Comparison of ENCODE assay signal across 27 cellular contexts in the genomic region with DNA sequence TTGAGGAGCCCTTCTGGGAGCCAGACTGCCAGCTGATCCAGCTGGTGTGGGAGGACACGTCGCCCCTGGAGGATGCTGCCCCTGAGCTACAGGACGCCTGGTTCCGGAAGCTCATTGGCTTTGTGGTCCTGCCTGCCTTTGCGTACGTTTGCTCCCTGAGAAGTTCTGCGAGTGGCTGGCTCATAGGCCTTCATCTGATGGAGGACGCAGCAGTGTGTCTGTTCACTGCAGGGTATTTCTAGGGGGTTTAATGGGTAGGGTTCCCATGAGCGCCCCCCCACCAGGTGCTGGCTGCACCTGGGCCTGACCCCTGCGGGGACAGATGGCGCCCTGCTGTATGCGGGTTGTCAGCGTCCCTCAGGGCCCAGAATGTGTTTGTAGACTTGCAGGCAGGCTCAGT. TPM values are rescaled to one million over a fixed set of nuclear protein-coding genes. Genes with fewer than 3 reads are reported as not detected.
DNase-seq lines count a peak whose midpoint lies in the region; ATAC-seq and TF ChIP-seq lines count a peak whose summit lies in the region.
"Had no signal": no experiment of that assay in that cellular context is flagged by ENCODE, and none has a peak within 500 bp of the region (broad histone marks: within the 10 kb centered on the region; RNA-seq: fewer than 3 reads in every experiment).

No MANE protein-coding gene starts in this region.

- TF ChIP-seq POLR2A in spleen (IDR thresholded peaks at IDR 0.05), result no peak

- H4K20me1 ChIP-seq in BLaER1 treated with 17β-estradiol and CSF1 and Interleukin-3, amounts not matched to agents 10 nM and 100 nM, result peaks cover 0 to 9% (median 0%) of the 10 kb centered on the region in 11 experiments; a peak in 3 of 22 replicates

- H3K27me3 ChIP-seq in BLaER1 treated with 17β-estradiol and CSF1 and Interleukin-3, amounts not matched to agents 10 nM and 100 nM, result peaks cover 0 to 7% (median 0%) of the 10 kb centered on the region in 11 experiments; a peak in 1 of 22 replicates
- H3K27me3 ChIP-seq in left lung, result peaks cover 0 to 15% of the 10 kb centered on the region in 2 donors
- peaks cover 0 to 7% (median 0%) of the 10 kb centered on the region in 7 donors for H3K27me3 ChIP-seq in spleen (replicated peaks in 1 of 7)

- ATAC-seq in activated B cell treated with CpG ODN at 0.5 μM for 24 hours (ENCODE audit: low read depth) (no peak), left lung (no peak), HG03342 (IDR thresholded peaks at IDR 0.05; ENCODE audit: unreplicated experiment) (no peak), GM21390 (IDR thresholded peaks at IDR 0.05; ENCODE audit: unreplicated experiment) (no peak)
- ATAC-seq: HCT116, K562 had no signal

- no peak overlapping the region for H3K4me3 ChIP-seq in BLaER1 treated with 17β-estradiol and CSF1 and Interleukin-3, amounts not matched to agents 10 nM and 100 nM
- H3K4me3 ChIP-seq in left lung (no peak overlapping the region), spleen (no peak overlapping the region)
- H3K4me3 ChIP-seq: K562, SK-N-MC had no signal

- DNase-seq in activated B cell treated with CpG ODN at 0.5 μM for 24 hours, result no peak
- DNase-seq in left lung, result peak; percentile 24 to 40
- peak; percentile 68 for DNase-seq in spleen
- DNase-seq in DMS153 treated with DMSO at 0.1 percent for 48 hours (lab: John Stamatoyannopoulos, UW; ENCODE audit: unreplicated experiment), result no peak
- DNase-seq: C1 segment of cervical spinal cord; CD8-positive, alpha-beta memory T cell; DMS 273 treated with DMSO at 0.1 percent for 48 hours; DMS79 treated with DMSO at 0.1 percent for 48 hours; GF-D8; Kasumi-1; NCI-H1092 treated with DMSO at 0.1 percent for 48 hours; NCI-H1436; NCI-H187 treated with DMSO at 0.1 percent for 48 hours; NCI-H2171 treated with DMSO at 0.1 percent for 48 hours; NCI-H345; NCI-H510A treated with DMSO at 0.1 percent for 48 hours; NCI-H774; SIG-M5 had no signal

- CTCF ChIA-PET in activated B cell treated with CpG ODN at 0.5 μM for 24 hours (lab: Charles Lee), result no interaction called here

- TF ChIP-seq CTCF in activated B cell treated with CpG ODN at 0.5 μM for 24 hours (IDR thresholded peaks at IDR 0.05), result no peak
- no peak for TF ChIP-seq CTCF in left lung (IDR thresholded peaks at IDR 0.05)
- TF ChIP-seq CTCF in spleen (IDR thresholded peaks at IDR 0.05 in 8 of 11, conservative IDR thresholded peaks at IDR 0.05 in 3 of 11), result no peak

- H3K4me2 ChIP-seq in BLaER1 treated with 17β-estradiol and CSF1 and Interleukin-3, amounts not matched to agents 10 nM and 100 nM, result peak overlapping the region in 9 of 11 experiments; percentile 6 to 74 (median 56); a peak in 16 of 22 replicates

- H3K9me3 ChIP-seq in BLaER1 treated with 17β-estradiol and CSF1 and Interleukin-3, amounts not matched to agents 10 nM and 100 nM (replicated peaks in 1 of 11), result no peaks in the 10 kb centered on the region
- no peaks in the 10 kb centered on the region for H3K9me3 ChIP-seq in left lung
- no peaks in the 10 kb centered on the region for H3K9me3 ChIP-seq in spleen

- H3K4me1 ChIP-seq in BLaER1 treated with 17β-estradiol and CSF1 and Interleukin-3, amounts not matched to agents 10 nM and 100 nM, result peaks cover 31 to 80% (median 58%) of the 10 kb centered on the region in 10 experiments
- H3K4me1 ChIP-seq in left lung, result peaks cover 0 to 14% of the 10 kb centered on the region in 2 donors
- H3K4me1 ChIP-seq in spleen, result peaks cover 23 to 53% (median 42%) of the 10 kb centered on the region in 6 donors

- peaks cover 51% of the 10 kb centered on the region for H3K4me1 Mint-ChIP-seq in activated B cell treated with CpG ODN at 0.5 μM for 24 hours

- H3K27ac ChIP-seq in BLaER1 treated with 17β-estradiol and CSF1 and Interleukin-3, amounts not matched to agents 10 nM and 100 nM, result peak overlapping the region in 2 of 11 experiments; percentile 36 to 46; a peak in 4 of 22 replicates
- H3K27ac ChIP-seq in left lung (no peak overlapping the region), spleen (no peak overlapping the region)
- H3K27ac ChIP-seq: SK-N-MC had no signal

- H3K4me3 Mint-ChIP-seq in activated B cell treated with CpG ODN at 0.5 μM for 24 hours, result no peak overlapping the region

- POLR2A ChIA-PET in activated B cell treated with CpG ODN at 0.5 μM for 24 hours (lab: Charles Lee), result no interaction called here

- H3K27ac Mint-ChIP-seq in activated B cell treated with CpG ODN at 0.5 μM for 24 hours, result peak overlapping the region; percentile 41

- peak overlapping the region in 4 of 11 experiments; percentile 26 to 47 (median 31); a peak in 3 of 22 replicates for H3K9ac ChIP-seq in BLaER1 treated with 17β-estradiol and CSF1 and Interleukin-3, amounts not matched to agents 10 nM and 100 nM

- 88 to 98% (median 90%) methylated on average over 9 to 13 of the region's 13 CpGs for whole genome bisulfite sequencing in spleen, 5 donors

- H3K36me3 Mint-ChIP-seq in activated B cell treated with CpG ODN at 0.5 μM for 24 hours (ENCODE audit: low read depth), result peaks cover 27% of the 10 kb centered on the region

- H3K9me3 Mint-ChIP-seq in activated B cell treated with CpG ODN at 0.5 μM for 24 hours, result no peaks in the 10 kb centered on the region
- H3K9me3 Mint-ChIP-seq: CD8-positive, alpha-beta memory T cell had no signal

- intact Hi-C loops in activated B cell treated with CpG ODN at 0.5 μM for 24 hours (cut with micrococcal nuclease), result no loop called here
- intact Hi-C loops in left lung (cut with DNase I), result no loop called here
- intact Hi-C loops in spleen (cut with DNase I; ENCODE audit: low total_unique reads), result no loop called here

- H3K36me3 ChIP-seq in BLaER1 treated with 17β-estradiol and CSF1 and Interleukin-3, amounts not matched to agents 10 nM and 100 nM, result peaks cover 0 to 12% (median 0%) of the 10 kb centered on the region in 11 experiments; a peak in 1 of 22 replicates
- H3K36me3 ChIP-seq in left lung (peaks cover 0 to 1% of the 10 kb centered on the region in 2 donors), spleen (peaks cover 0 to 30% (median 5%) of the 10 kb centered on the region in 6 donors)

- no peaks in the 10 kb centered on the region for H3K27me3 Mint-ChIP-seq in activated B cell treated with CpG ODN at 0.5 μM for 24 hours
- H3K27me3 Mint-ChIP-seq: CD8-positive, alpha-beta memory T cell had no signal

RNA-seq across cellular contexts. Expression of gene PAOX, which starts 5.0 kb away (rescaled TPM):
- 14.1 and 16.9 TPM in 2 replicates for total RNA-seq in activated B cell treated with CpG ODN at 0.5 μM for 24 hours
- 1 to 10 TPM; 5.7 to 7.1 TPM for total RNA-seq in left lung
- total RNA-seq in spleen, result 10 to 100 TPM; 16.2 to 34.0 (median 22.8) TPM
- 10 to 100 TPM; 15.4 to 26.0 (median 19.3) TPM for polyA plus RNA-seq in spleen

RNA-seq across cellular contexts. Expression of gene MTG1, which starts 9.9 kb away (rescaled TPM):
- total RNA-seq in activated B cell treated with CpG ODN at 0.5 μM for 24 hours (67.6 and 83.1 TPM in 2 replicates), left lung (10 to 100 TPM; 31.5 to 46.5 TPM), spleen (10 to 100 TPM; 35.4 to 82.9 (median 63.7) TPM)
- 100 to 1,000 TPM in 2 of 3 donors, 10 to 100 TPM in 1; 55.1 to 122 (median 101) TPM for polyA plus RNA-seq in spleen

RNA-seq across cellular contexts. Expression of gene ECHS1, which starts 10.9 kb away (rescaled TPM):
- total RNA-seq in activated B cell treated with CpG ODN at 0.5 μM for 24 hours (37.7 and 39.4 TPM in 2 replicates), left lung (10 to 100 TPM; 71.0 to 85.9 TPM), spleen (10 to 100 TPM; 29.8 to 46.2 (median 44.8) TPM)
- 10 to 100 TPM; 54.8 to 81.2 (median 62.7) TPM for polyA plus RNA-seq in spleen

RNA-seq across cellular contexts. Expression of gene FUOM, which starts 26.3 kb away (rescaled TPM):
- 37.2 and 39.1 TPM in 2 replicates for total RNA-seq in activated B cell treated with CpG ODN at 0.5 μM for 24 hours
- total RNA-seq in left lung, result 10 to 100 TPM; 12.1 to 24.1 TPM
- 10 to 100 TPM; 25.3 to 36.5 (median 27.7) TPM for total RNA-seq in spleen
- polyA plus RNA-seq in spleen, result 10 to 100 TPM; 43.8 to 79.6 (median 47.9) TPM

RNA-seq across cellular contexts. Expression of gene PRAP1, which starts 36.9 kb away (rescaled TPM):
- total RNA-seq in activated B cell treated with CpG ODN at 0.5 μM for 24 hours (not detected in 2 replicates), left lung (not detected), spleen (not detected)
- not detected for polyA plus RNA-seq in spleen
- total RNA-seq: CD8-positive, alpha-beta memory T cell; H1; K562; M059J had no signal
- polyA plus RNA-seq: AG04450; CD8-positive, alpha-beta memory T cell had no signal

Comparison
In these comparisons a context has a peak if more than half of its experiments do, and no peak if none do; other contexts are left out.
1. DNase-seq: peak in left lung (2 of 2) and spleen (single experiment); none in activated B cell treated with CpG ODN at 0.5 μM for 24 hours (single experiment) and DMS153 treated with DMSO at 0.1 percent for 48 hours (single experiment).